Comparison of ENCODE assay signal across 1 cellular context in the genomic region with DNA sequence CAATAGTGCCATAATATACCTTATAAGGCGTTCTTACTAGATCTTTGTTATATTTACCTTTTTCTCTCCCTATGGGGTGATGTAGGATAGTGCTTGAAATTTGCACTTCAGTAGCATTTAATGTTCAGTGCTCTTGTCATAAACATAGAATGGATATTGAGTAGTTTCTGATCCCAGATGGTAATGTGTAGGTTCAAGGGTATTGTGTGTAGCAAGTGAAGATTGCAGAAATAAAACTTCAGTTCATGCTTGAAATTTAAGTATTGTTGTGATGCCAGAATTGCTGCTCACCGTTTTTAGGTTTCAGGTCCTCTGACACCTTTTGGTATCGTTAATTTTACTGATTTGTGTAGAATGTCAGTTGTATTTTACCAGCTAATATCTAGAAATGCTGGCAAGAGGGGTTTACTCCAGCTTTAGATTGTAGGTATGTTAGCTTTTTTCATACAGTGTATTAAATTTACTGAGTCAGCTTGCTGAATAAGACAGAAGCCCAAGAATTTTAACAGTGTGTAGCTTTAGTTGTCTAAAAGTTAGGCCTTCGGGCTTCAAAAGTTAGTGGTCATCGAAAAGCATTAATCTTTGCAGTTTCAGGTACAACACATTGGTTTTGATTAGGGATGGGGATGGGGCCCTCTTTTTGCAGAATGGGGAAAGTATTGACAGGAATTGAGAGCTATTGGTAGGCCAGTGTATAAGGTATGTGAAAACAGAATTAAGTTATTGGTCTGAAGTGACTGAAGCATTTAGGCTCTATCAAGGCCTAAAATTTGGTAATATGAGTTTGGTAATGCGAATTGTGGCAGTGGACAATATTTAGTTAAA.
TF ChIP-seq lines count a peak whose summit lies in the region.

No MANE protein-coding gene starts in this region.

TF ChIP-seq in H1, 55 proteins besides CTCF, POLR2A, EP300 and RAD21:
- TF ChIP-seq BACH1 (IDR thresholded peaks at IDR 0.05; ENCODE audit: low read length) (no peak), USF2 (IDR thresholded peaks at IDR 0.05; ENCODE audit: low read length) (no peak), JUN (IDR thresholded peaks at IDR 0.05; ENCODE audit: low read depth, low read length) (no peak), CEBPB (IDR thresholded peaks at IDR 0.05; ENCODE audit: low read depth, low read length) (no peak), RFX5 (IDR thresholded peaks at IDR 0.05; ENCODE audit: borderline replicate concordance, low read depth, low read length) (no peak), CHD2 (IDR thresholded peaks at IDR 0.05; ENCODE audit: low read length) (no peak), CBX5 (IDR thresholded peaks at IDR 0.05; ENCODE audit: low read depth, low read length) (no peak), GTF2F1 (IDR thresholded peaks at IDR 0.05; ENCODE audit: borderline replicate concordance, low read depth, low read length) (no peak), RBBP5 (IDR thresholded peaks at IDR 0.05; ENCODE audit: borderline replicate concordance, low read depth, low read length) (no peak), FOSL1 (IDR thresholded peaks at IDR 0.05; ENCODE audit: insufficient read depth, low read depth, low read length) (no peak), SIX5 (IDR thresholded peaks at IDR 0.05; ENCODE audit: low read depth, low read length) (no peak), SIN3A (conservative IDR thresholded peaks at IDR 0.05 in 1 of 2, IDR thresholded peaks at IDR 0.05 in 1 of 2; ENCODE audit: low read depth in 1 of 2, low read length in 2 of 2) (no peak), KDM1A (IDR thresholded peaks at IDR 0.05; ENCODE audit: borderline replicate concordance, low read length) (no peak), ATF2 (IDR thresholded peaks at IDR 0.05; ENCODE audit: low read length) (no peak), ZNF274 (IDR thresholded peaks at IDR 0.05; ENCODE audit: borderline replicate concordance, extremely low read depth, low read length) (no peak), SAP30 (IDR thresholded peaks at IDR 0.05; ENCODE audit: insufficient read depth, insufficient replicate concordance, low read length) (no peak)
